Comparison of ENCODE assay signal across 2 cellular contexts in the genomic region with DNA sequence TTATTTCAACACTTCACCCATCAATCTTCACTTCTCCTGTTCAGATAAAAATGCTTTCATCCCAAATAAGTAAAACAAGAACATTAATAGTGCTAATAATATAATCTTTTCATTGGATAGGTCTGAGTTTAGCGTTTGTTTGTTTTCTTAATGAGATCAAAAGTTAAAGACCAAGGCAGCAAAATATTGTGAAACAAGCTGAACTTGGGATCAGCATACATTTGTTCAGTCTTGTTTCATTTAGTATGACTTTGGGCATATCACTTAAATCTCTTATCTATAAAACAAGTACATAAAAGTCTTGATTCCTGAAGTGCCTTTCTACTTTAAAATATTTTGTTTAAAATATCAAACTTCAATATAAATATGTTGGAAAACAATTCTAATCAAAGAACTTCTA.
TF ChIP-seq lines count a peak whose summit lies in the region.

No MANE protein-coding gene starts in this region.

TF ChIP-seq in endothelial cell of umbilical vein, 7 proteins besides CTCF, POLR2A, EP300 and RAD21:
- TF ChIP-seq JUN (IDR thresholded peaks at IDR 0.05; ENCODE audit: borderline replicate concordance, insufficient read depth, insufficient read length, low read depth) (no peak), MYC (IDR thresholded peaks at IDR 0.05; ENCODE audit: low read depth, low read length) (no peak), GATA2 (IDR thresholded peaks at IDR 0.05; ENCODE audit: insufficient read depth, insufficient read length, low read depth, low read length) (no peak), POLR2AphosphoS5 (IDR thresholded peaks at IDR 0.05; ENCODE audit: insufficient read depth, low read depth, low read length) (no peak), FOS (IDR thresholded peaks at IDR 0.05; ENCODE audit: borderline replicate concordance, insufficient read depth, low read length) (no peak), EZH2 (IDR thresholded peaks at IDR 0.05; ENCODE audit: borderline replicate concordance, low read depth, low read length, severe bottlenecking) (no peak)
- TF ChIP-seq, protein P1, sequence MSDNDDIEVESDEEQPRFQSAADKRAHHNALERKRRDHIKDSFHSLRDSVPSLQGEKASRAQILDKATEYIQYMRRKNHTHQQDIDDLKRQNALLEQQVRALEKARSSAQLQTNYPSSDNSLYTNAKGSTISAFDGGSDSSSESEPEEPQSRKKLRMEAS (IDR thresholded peaks at IDR 0.05; ENCODE audit: insufficient read depth, insufficient read length), result no peak

TF ChIP-seq in HepG2, 621 proteins besides CTCF, POLR2A, EP300 and RAD21:
- TF ChIP-seq BCL3 (CRISPR knock-in tag; IDR thresholded peaks at IDR 0.05) (no peak), FOXA3 (CRISPR knock-in tag; IDR thresholded peaks at IDR 0.05) (no peak), ZNF800 (CRISPR knock-in tag; IDR thresholded peaks at IDR 0.05) (no peak), ZNF446 (CRISPR knock-in tag; IDR thresholded peaks at IDR 0.05) (no peak), RFXAP (CRISPR knock-in tag; IDR thresholded peaks at IDR 0.05; ENCODE audit: borderline replicate concordance) (no peak), HNF4A (CRISPR knock-in tag; IDR thresholded peaks at IDR 0.05) (peak; percentile 23; the same call in 1 of the 2 replicates), ZNF772 (CRISPR knock-in tag; IDR thresholded peaks at IDR 0.05) (no peak), SP4 (CRISPR knock-in tag; IDR thresholded peaks at IDR 0.05) (no peak), GLI4 (CRISPR knock-in tag; IDR thresholded peaks at IDR 0.05; ENCODE audit: borderline replicate concordance) (no peak), ATF5 (CRISPR knock-in tag; IDR thresholded peaks at IDR 0.05; ENCODE audit: low read depth) (no peak)
- TF ChIP-seq, protein P2, sequence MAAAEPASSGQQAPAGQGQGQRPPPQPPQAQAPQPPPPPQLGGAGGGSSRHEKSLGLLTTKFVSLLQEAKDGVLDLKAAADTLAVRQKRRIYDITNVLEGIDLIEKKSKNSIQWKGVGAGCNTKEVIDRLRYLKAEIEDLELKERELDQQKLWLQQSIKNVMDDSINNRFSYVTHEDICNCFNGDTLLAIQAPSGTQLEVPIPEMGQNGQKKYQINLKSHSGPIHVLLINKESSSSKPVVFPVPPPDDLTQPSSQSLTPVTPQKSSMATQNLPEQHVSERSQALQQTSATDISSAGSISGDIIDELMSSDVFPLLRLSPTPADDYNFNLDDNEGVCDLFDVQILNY (CRISPR knock-in tag; conservative IDR thresholded peaks at IDR 0.05), result no peak
- TF ChIP-seq, protein P3, sequence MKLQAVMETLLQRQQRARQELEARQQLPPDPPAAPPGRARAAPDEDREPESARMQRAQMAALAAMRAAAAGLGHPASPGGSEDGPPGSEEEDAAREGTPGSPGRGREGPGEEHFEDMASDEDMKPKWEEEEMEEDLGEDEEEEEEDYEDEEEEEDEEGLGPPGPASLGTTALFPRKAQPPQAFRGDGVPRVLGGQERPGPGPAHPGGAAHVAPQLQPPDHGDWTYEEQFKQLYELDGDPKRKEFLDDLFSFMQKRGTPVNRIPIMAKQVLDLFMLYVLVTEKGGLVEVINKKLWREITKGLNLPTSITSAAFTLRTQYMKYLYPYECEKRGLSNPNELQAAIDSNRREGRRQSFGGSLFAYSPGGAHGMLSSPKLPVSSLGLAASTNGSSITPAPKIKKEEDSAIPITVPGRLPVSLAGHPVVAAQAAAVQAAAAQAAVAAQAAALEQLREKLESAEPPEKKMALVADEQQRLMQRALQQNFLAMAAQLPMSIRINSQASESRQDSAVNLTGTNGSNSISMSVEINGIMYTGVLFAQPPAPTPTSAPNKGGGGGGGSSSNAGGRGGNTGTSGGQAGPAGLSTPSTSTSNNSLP (IDR thresholded peaks at IDR 0.05; ENCODE audit: low read depth, low read length), result peak; percentile 20; the same call in 1 of the 2 replicates
- TF ChIP-seq, protein P4, sequence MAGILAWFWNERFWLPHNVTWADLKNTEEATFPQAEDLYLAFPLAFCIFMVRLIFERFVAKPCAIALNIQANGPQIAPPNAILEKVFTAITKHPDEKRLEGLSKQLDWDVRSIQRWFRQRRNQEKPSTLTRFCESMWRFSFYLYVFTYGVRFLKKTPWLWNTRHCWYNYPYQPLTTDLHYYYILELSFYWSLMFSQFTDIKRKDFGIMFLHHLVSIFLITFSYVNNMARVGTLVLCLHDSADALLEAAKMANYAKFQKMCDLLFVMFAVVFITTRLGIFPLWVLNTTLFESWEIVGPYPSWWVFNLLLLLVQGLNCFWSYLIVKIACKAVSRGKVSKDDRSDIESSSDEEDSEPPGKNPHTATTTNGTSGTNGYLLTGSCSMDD (CRISPR knock-in tag; IDR thresholded peaks at IDR 0.05), result no peak
